19 cellular contexts compared by ENCODE assay signal in the genomic region with DNA sequence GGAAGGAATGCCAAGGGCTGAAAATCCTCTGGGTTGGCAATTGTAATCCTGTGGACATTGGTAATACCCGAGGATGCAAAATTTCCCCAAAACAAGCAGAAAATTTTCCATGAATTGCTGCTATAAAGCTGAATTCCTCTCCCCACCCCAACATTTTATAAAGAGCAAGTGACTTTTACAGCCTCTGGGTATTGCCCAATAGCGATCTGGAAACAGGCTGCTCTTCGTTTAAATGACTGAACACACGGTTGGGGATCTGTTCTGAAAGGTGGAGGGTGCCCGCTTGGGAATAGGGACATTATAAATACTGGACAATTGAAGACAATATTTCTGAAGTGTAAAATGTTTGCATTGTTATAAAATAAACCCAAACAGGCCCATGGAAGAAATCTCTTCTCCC. TPM values are rescaled to one million over a fixed set of nuclear protein-coding genes. Genes with fewer than 3 reads are reported as not detected.
DNase-seq lines count a peak whose midpoint lies in the region; ATAC-seq, FAIRE-seq and TF ChIP-seq lines count a peak whose summit lies in the region.
"Had no signal": no experiment of that assay in that cellular context is flagged by ENCODE, and none has a peak within 500 bp of the region (broad histone marks: within the 10 kb centered on the region; RNA-seq: fewer than 3 reads in every experiment).

No MANE protein-coding gene starts in this region.

- H3K4me1 ChIP-seq in Caco-2, result peaks cover 58% of the 10 kb centered on the region
- peaks cover 0 to 35% (median 0%) of the 10 kb centered on the region in 4 donors for H3K4me1 ChIP-seq in Peyer's patch
- peaks cover 36% of the 10 kb centered on the region for H3K4me1 ChIP-seq in prostate gland (replicated peaks)
- no peaks in the 10 kb centered on the region for H3K4me1 ChIP-seq in ovary (ENCODE audit: insufficient read depth)

- H3K9me3 ChIP-seq in Caco-2 (no peaks in the 10 kb centered on the region), Peyer's patch (no peaks in the 10 kb centered on the region), prostate gland (no peaks in the 10 kb centered on the region), ovary (no peaks in the 10 kb centered on the region)

- peak overlapping the region; percentile 66 for H3K27ac Mint-ChIP-seq in Caco-2 (ENCODE audit: unreplicated experiment)
- H3K27ac Mint-ChIP-seq: GM23338 had no signal

- no TSS peak for BruUV-seq in Caco-2 (replicated peaks; lab: Mats Ljungman, UMichigan)

- H3K27me3 ChIP-seq in Caco-2 (replicated peaks; ENCODE audit: control insufficient read depth, insufficient read depth, low read length) (no peaks in the 10 kb centered on the region), Peyer's patch (no peaks in the 10 kb centered on the region), prostate gland (replicated peaks; ENCODE audit: insufficient read depth) (no peaks in the 10 kb centered on the region), ovary (no peaks in the 10 kb centered on the region)

- no peaks in the 10 kb centered on the region for H3K27me3 Mint-ChIP-seq in Caco-2 (ENCODE audit: insufficient read depth, unreplicated experiment)

- H3K36me3 ChIP-seq in Caco-2 (ENCODE audit: control insufficient read depth, insufficient read depth, low read length) (no peaks in the 10 kb centered on the region), Peyer's patch (no peaks in the 10 kb centered on the region), prostate gland (no peaks in the 10 kb centered on the region), ovary (no peaks in the 10 kb centered on the region)

- H3K27ac ChIP-seq in Peyer's patch (peak overlapping the region in 3 of 4 donors; percentile 66 to 81 (median 79)), prostate gland (peak overlapping the region; percentile 78 to 90), ovary (no peak overlapping the region)

- peak; percentile 27 for FAIRE-seq in islet of Langerhans (lab: Jason Lieb, UNC)
- no peak for FAIRE-seq in D721Med (lab: Jason Lieb, UNC)
- FAIRE-seq: TTC549 had no signal

- intact Hi-C loops in Caco-2 (cut with micrococcal nuclease; ENCODE audit: unreplicated experiment) (loop anchor here (1.0 to 5.0 kb wide), 2 partner anchors 41 to 251 kb away; no protein-coding TSS in a partner anchor), prostate gland (cut with DNase I) (no loop called here), ovary (cut with DNase I) (no loop called here)

- H3K4me3 Mint-ChIP-seq in Caco-2 (ENCODE audit: unreplicated experiment), result peak overlapping the region; percentile 55
- H3K4me3 Mint-ChIP-seq: GM23338 had no signal

- CTCF ChIA-PET in Caco-2 (lab: Charles Lee), result interaction anchor here (1.4 to 2.3 kb wide), 2 partner anchors 41 to 55 kb away, joined by 4 to 18 read pairs; no protein-coding TSS in a partner anchor

- H3K4me3 ChIP-seq in Caco-2 (ENCODE audit: low read depth, low read length) (no peak overlapping the region), Peyer's patch (no peak overlapping the region), prostate gland (no peak overlapping the region), ovary (no peak overlapping the region)
- H3K4me3 ChIP-seq: GM23338 had no signal

- POLR2A ChIA-PET in Caco-2 (lab: Charles Lee), result interaction anchor here (1.0 to 2.8 kb wide), 2 partner anchors 12 to 41 kb away, joined by 5 to 27 read pairs; no protein-coding TSS in a partner anchor

- TF ChIP-seq POLR2A in Peyer's patch (IDR thresholded peaks at IDR 0.05) (peak in 1 of 2 donors; percentile 19), prostate gland (IDR thresholded peaks at IDR 0.05) (no peak), ovary (IDR thresholded peaks at IDR 0.05) (no peak)

- H3K36me3 Mint-ChIP-seq in Caco-2 (ENCODE audit: insufficient read depth, unreplicated experiment), result no peaks in the 10 kb centered on the region

- WGBS in prostate gland, result 23% methylated on average over 5 of the region's 5 CpGs
- 46 to 54% (median 49%) methylated on average over 5 of the region's 5 CpGs for WGBS in ovary, 3 donors

- H3K9me3 Mint-ChIP-seq in Caco-2 (ENCODE audit: unreplicated experiment), result peaks cover 14% of the 10 kb centered on the region
- H3K9me3 Mint-ChIP-seq: GM23338 had no signal

- H3K4me1 Mint-ChIP-seq in Caco-2 (ENCODE audit: low read depth, unreplicated experiment), result peaks cover 66% of the 10 kb centered on the region

- no peak for TF ChIP-seq CTCF in Caco-2 (IDR thresholded peaks at IDR 0.05; ENCODE audit: insufficient read depth in 1 of 2, low read depth in 1 of 2, low read length in 1 of 2, severe bottlenecking in 1 of 2, unreplicated experiment in 1 of 2)
- TF ChIP-seq CTCF in Peyer's patch (IDR thresholded peaks at IDR 0.05), result no peak
- TF ChIP-seq CTCF in prostate gland (IDR thresholded peaks at IDR 0.05), result no peak
- no peak for TF ChIP-seq CTCF in D721Med (IDR thresholded peaks at IDR 0.05; ENCODE audit: insufficient read depth, missing control alignments)
- no peak for TF ChIP-seq CTCF in ovary (IDR thresholded peaks at IDR 0.05)

- DNase-seq in Caco-2 (peak in 1 of 2 experiments; percentile 35), Peyer's patch (no peak), prostate gland (ENCODE audit: low spot score) (no peak), D721Med (ENCODE audit: insufficient read length, low spot score) (no peak), ovary (no peak), 8988T (no peak)
- DNase-seq: activated CD4-positive, alpha-beta T cell treated with anti-CD3 and anti-CD28 coated beads, Interleukin-2, amount 50 U/mL, for 1 hour; activated naive CD4-positive, alpha-beta T cell treated with anti-CD3 and anti-CD28 coated beads, Interleukin-2, amount 50 U/mL, for 16 hours; activated T-cell treated with anti-CD3 and anti-CD28 coated beads for 4 hours; head of caudate nucleus; Kasumi-1; NCI-H1930; NCI-H524 treated with DMSO at 0.1 percent for 48 hours had no signal

- no peak for TF ChIP-seq EP300 in ovary (IDR thresholded peaks at IDR 0.05)

- no peak for ATAC-seq in HG03469 (IDR thresholded peaks at IDR 0.05; ENCODE audit: unreplicated experiment)
- ATAC-seq: esophagus mucosa, GM23338 had no signal

RNA-seq across cellular contexts. Expression of a gene that starts 20.6 kb away (rescaled TPM):
- total RNA-seq in Caco-2 (2022) (0.11 and 0.21 TPM in 2 replicates), Peyer's patch (100 to 1,000 TPM in 2 of 4 donors, 10 to 100 TPM in 2; 75.9 to 143 (median 106) TPM), prostate gland (100 to 1,000 TPM; 164 to 332 TPM), ovary (100 to 1,000 TPM in 1 of 7 donors, 10 to 100 TPM in 1, 1 to 10 TPM in 3, under 1 TPM in 1, not detected in 1; 0.35 to 102 (median 9.0) TPM)
- polyA plus RNA-seq in ovary, result under 1 TPM; 0.06 to 0.13 TPM
- total RNA-seq: GM23338, osteocyte had no signal
- polyA plus RNA-seq: GM23338 had no signal

Comparison
In these comparisons a context has a peak if more than half of its experiments do, and no peak if none do; other contexts are left out.
1. H3K27ac ChIP-seq: peak in Peyer's patch (3 of 4) and prostate gland (2 of 2); none in ovary (0 of 2).